In the genomic region with DNA sequence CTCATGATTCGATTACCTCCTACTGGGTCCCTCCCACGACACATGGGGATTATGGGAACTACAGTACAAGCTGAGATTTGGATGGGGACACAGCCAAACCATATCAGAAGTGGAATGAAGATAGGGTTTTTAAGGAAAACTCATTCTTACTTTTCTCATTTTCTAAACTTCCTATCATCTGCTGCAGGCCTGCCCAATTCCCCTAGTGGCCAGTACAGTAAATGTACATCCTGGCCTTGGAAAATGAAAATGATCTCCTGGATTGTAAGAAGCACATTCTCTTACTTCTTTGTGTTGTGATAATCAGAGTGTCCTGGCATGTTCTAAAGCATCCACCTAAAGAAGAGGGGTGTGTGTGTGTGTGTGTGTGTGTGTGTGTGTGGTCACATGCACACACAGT, we compare ENCODE assay signal across 1 cellular context.
TF ChIP-seq lines count a peak whose summit lies in the region.

No MANE protein-coding gene starts in this region.

TF ChIP-seq in K562, 482 proteins besides CTCF, POLR2A, EP300 and RAD21:
- TF ChIP-seq MTA3 (IDR thresholded peaks at IDR 0.05; ENCODE audit: borderline replicate concordance), result no peak
- no peak for TF ChIP-seq ZBTB17 (CRISPR knock-in tag; IDR thresholded peaks at IDR 0.05)
- no peak for TF ChIP-seq ZNF707 (CRISPR knock-in tag; conservative IDR thresholded peaks at IDR 0.05)
TF ChIP-seq in K562: peak in this region for 0.
